In genomic region chr10:98295907-98296306, GRCh38 we compare ENCODE assay signal across 14 cellular contexts. TPM values are rescaled to one million over a fixed set of nuclear protein-coding genes. Genes with fewer than 3 reads are reported as not detected.
A peak's percentile ranks its signal among the peaks of the same experiment; 100 is the strongest.
DNase-seq lines count a peak whose midpoint lies in the region; TF ChIP-seq lines count a peak whose summit lies in the region.
"Had no signal": no experiment of that assay in that cellular context is flagged by ENCODE, and none has a peak within 500 bp of the region (broad histone marks: within the 10 kb centered on the region; RNA-seq: fewer than 3 reads in every experiment).

No MANE protein-coding gene starts in this region.

- H3K36me3 ChIP-seq in MG63 = no peaks in the 10 kb centered on the region
- no peaks in the 10 kb centered on the region for H3K36me3 ChIP-seq in mammary epithelial cell (ENCODE audit: insufficient read depth, low read length)
- no peaks in the 10 kb centered on the region for H3K36me3 ChIP-seq in left ventricle myocardium inferior
- no peaks in the 10 kb centered on the region for H3K36me3 ChIP-seq in HAP-1 (replicated peaks)
- H3K36me3 ChIP-seq: spleen had no signal

- no peaks in the 10 kb centered on the region for H3K27me3 ChIP-seq in MG63
- no peaks in the 10 kb centered on the region for H3K27me3 ChIP-seq in mammary epithelial cell (ENCODE audit: insufficient read depth, low read length)
- peaks cover 11% of the 10 kb centered on the region for H3K27me3 ChIP-seq in left ventricle myocardium inferior (ENCODE audit: low read depth)
- peaks cover 7% of the 10 kb centered on the region; the same call in 1 of the 2 replicates for H3K27me3 ChIP-seq in HAP-1 (ENCODE audit: low read depth)

- no peaks in the 10 kb centered on the region for H3K9me3 ChIP-seq in MG63
- H3K9me3 ChIP-seq in mammary epithelial cell (replicated peaks; ENCODE audit: insufficient read depth, low read length) = no peaks in the 10 kb centered on the region
- no peaks in the 10 kb centered on the region for H3K9me3 ChIP-seq in left ventricle myocardium inferior (replicated peaks)
- no peaks in the 10 kb centered on the region for H3K9me3 ChIP-seq in HAP-1
- H3K9me3 ChIP-seq: spleen had no signal

- TF ChIP-seq CTCF in mammary epithelial cell (conservative IDR thresholded peaks at IDR 0.05 in 1 of 2, IDR thresholded peaks at IDR 0.05 in 1 of 2; ENCODE audit: extremely low read depth in 1 of 2, insufficient read depth in 1 of 2, low read depth in 1 of 2, low read length in 2 of 2) (no peak), nephron progenitor cell (IDR thresholded peaks at IDR 0.05) (no peak), left ventricle myocardium inferior (IDR thresholded peaks at IDR 0.05; ENCODE audit: borderline replicate concordance) (no peak)

- in situ Hi-C loops in G401 (cut with HindIII; ENCODE audit: low sequenced_read_pairs) = no loop called here
- in situ Hi-C loops in mammary epithelial cell (cut with MboI; ENCODE audit: low sequenced_read_pairs in 2 of 2) = no loop called here
- in situ Hi-C loops in HAP-1 (cut with MboI; ENCODE audit: low sequenced_read_pairs) = no loop called here

- no peak overlapping the region for H3K9ac ChIP-seq in mammary epithelial cell (ENCODE audit: insufficient read depth, low read length)

- CTCF ChIA-PET in mammary epithelial cell (lab: Charles Lee; ENCODE audit: low non-redundant PET) = interaction anchor here (0.6 to 0.8 kb wide), 2 partner anchors 13 to 33 kb away, joined by 3 to 8 read pairs; no protein-coding TSS in a partner anchor

- H3K4me2 ChIP-seq in mammary epithelial cell (ENCODE audit: insufficient read depth, low read depth, low read length) = no peak overlapping the region

- no TSS peak for BruUV-seq in mammary epithelial cell (replicated peaks; lab: Mats Ljungman, UMichigan)

- H3K36me3 Mint-ChIP-seq in nephron progenitor cell (ENCODE audit: low read depth) = no peaks in the 10 kb centered on the region
- H3K36me3 Mint-ChIP-seq: naive thymus-derived CD4-positive, alpha-beta T cell had no signal

- peaks cover 43% of the 10 kb centered on the region for H3K4me1 ChIP-seq in mammary epithelial cell (ENCODE audit: insufficient read depth, low read length)
- H3K4me1 ChIP-seq in left ventricle myocardium inferior = peaks cover 41% of the 10 kb centered on the region
- H3K4me1 ChIP-seq in HAP-1 = no peaks in the 10 kb centered on the region

- H3K79me2 ChIP-seq in mammary epithelial cell (ENCODE audit: insufficient read depth, low read length) = no peaks in the 10 kb centered on the region

- H3K4me3 ChIP-seq in MG63 = no peak overlapping the region
- no peak overlapping the region for H3K4me3 ChIP-seq in mammary epithelial cell (replicated peaks in 1 of 3; ENCODE audit: insufficient read depth in 1 of 3, low read depth in 2 of 3, low read length in 3 of 3)
- no peak overlapping the region for H3K4me3 ChIP-seq in left ventricle myocardium inferior
- no peak overlapping the region for H3K4me3 ChIP-seq in HAP-1
- H3K4me3 ChIP-seq: spleen had no signal

- H3K4me1 Mint-ChIP-seq in nephron progenitor cell = peaks cover 44% of the 10 kb centered on the region
- H3K4me1 Mint-ChIP-seq: naive thymus-derived CD4-positive, alpha-beta T cell had no signal

- WGBS in mammary epithelial cell (ENCODE audit: low coverage, missing lambda C conversion rate) = 44% methylated on average over 5 of the region's 5 CpGs

- peak overlapping the region; percentile 58 for H3K4me3 Mint-ChIP-seq in nephron progenitor cell
- H3K4me3 Mint-ChIP-seq: naive thymus-derived CD4-positive, alpha-beta T cell had no signal

- DNase-seq in G401 (ENCODE audit: low spot score) = peak; percentile 76
- peak; percentile 45 for DNase-seq in MG63
- DNase-seq in mammary epithelial cell = no peak
- peak; percentile 30 for DNase-seq in nephron progenitor cell
- no peak for DNase-seq in left ventricle myocardium inferior
- DNase-seq in HAP-1 (ENCODE audit: low spot score in 2 of 2) = no peak
- no peak for DNase-seq in stimulated activated CD4-positive, alpha-beta T cell treated with anti-CD3 and anti-CD28 coated beads, Interleukin-4, amount 100 ng/mL, for 4 hours
- DNase-seq in stimulated activated CD4-positive, alpha-beta T cell treated with anti-CD3 and anti-CD28 coated beads, Interleukin-1b, Interleukin-23, amount 100 ng/mL, for 48 hours = no peak
- DNase-seq: DND-41; naive thymus-derived CD4-positive, alpha-beta T cell; NCI-H526 treated with DMSO at 0.1 percent for 48 hours; spleen; stimulated activated CD8-positive, alpha-beta memory T cell treated with anti-CD3 and anti-CD28 coated beads, Interleukin-4, amount 100 ng/mL, for 48 hours had no signal

- peak overlapping the region; percentile 52 for H2AFZ ChIP-seq in mammary epithelial cell (ENCODE audit: low read depth, low read length)

- intact Hi-C loops in mammary epithelial cell (cut with micrococcal nuclease) (loop anchor here (1.0 kb wide), 1 partner anchor 27 kb away; no protein-coding TSS in a partner anchor), left ventricle myocardium inferior (cut with micrococcal nuclease) (no loop called here)

- dilution Hi-C loops in mammary epithelial cell (cut with HindIII; ENCODE audit: low sequenced_read_pairs) = no loop called here

- no peak overlapping the region for H3K27ac ChIP-seq in mammary epithelial cell (ENCODE audit: insufficient read depth, low read depth, low read length)
- no peak overlapping the region for H3K27ac ChIP-seq in left ventricle myocardium inferior (replicated peaks)
- H3K27ac ChIP-seq: spleen had no signal

- H4K20me1 ChIP-seq in mammary epithelial cell (ENCODE audit: insufficient read depth, low read length) = no peaks in the 10 kb centered on the region

- no peaks in the 10 kb centered on the region for H3K9me3 Mint-ChIP-seq in nephron progenitor cell
- H3K9me3 Mint-ChIP-seq: naive thymus-derived CD4-positive, alpha-beta T cell had no signal

- H3K27ac Mint-ChIP-seq in nephron progenitor cell = peak overlapping the region; percentile 97
- H3K27ac Mint-ChIP-seq: naive thymus-derived CD4-positive, alpha-beta T cell had no signal

- H3K27me3 Mint-ChIP-seq in nephron progenitor cell (ENCODE audit: low read depth, poor library complexity) = peaks cover 12% of the 10 kb centered on the region

RNA-seq across cellular contexts. Expression of gene LOXL4, which starts 27.9 kb away (rescaled TPM):
- not detected in 2 replicates for total RNA-seq in G401 (2014; rRNA removed; shearing (Covaris generic))
- total RNA-seq in MG63 (2014; rRNA removed; shearing (Covaris generic); ENCODE audit: low replicate concordance) = not detected in 2 replicates
- total RNA-seq in mammary epithelial cell (10 to 100 TPM in 1 of 2 donors, not detected in 1; 26.5 TPM), left ventricle myocardium inferior (1.4 TPM)
- polyA plus RNA-seq in mammary epithelial cell = not detected
- not detected for polyA minus RNA-seq in mammary epithelial cell
- total RNA-seq: activated CD8-positive, alpha-beta memory T cell treated with anti-CD3 and anti-CD28 coated beads for 36 hours; naive thymus-derived CD4-positive, alpha-beta T cell had no signal
- polyA plus RNA-seq: naive thymus-derived CD4-positive, alpha-beta T cell had no signal

Comparison
In these comparisons a context has a peak if more than half of its experiments do, and no peak if none do; other contexts are left out.
1. DNase-seq: peak in G401 (single experiment), MG63 (single experiment) and nephron progenitor cell (single experiment); none in mammary epithelial cell (single experiment), left ventricle myocardium inferior (single experiment), HAP-1 (0 of 2), stimulated activated CD4-positive, alpha-beta T cell treated with anti-CD3 and anti-CD28 coated beads, Interleukin-4, amount 100 ng/mL, for 4 hours (0 of 2) and stimulated activated CD4-positive, alpha-beta T cell treated with anti-CD3 and anti-CD28 coated beads, Interleukin-1b, Interleukin-23, amount 100 ng/mL, for 48 hours (single experiment).